Comparison of ENCODE assay signal across 1 cellular context in the genomic region with DNA sequence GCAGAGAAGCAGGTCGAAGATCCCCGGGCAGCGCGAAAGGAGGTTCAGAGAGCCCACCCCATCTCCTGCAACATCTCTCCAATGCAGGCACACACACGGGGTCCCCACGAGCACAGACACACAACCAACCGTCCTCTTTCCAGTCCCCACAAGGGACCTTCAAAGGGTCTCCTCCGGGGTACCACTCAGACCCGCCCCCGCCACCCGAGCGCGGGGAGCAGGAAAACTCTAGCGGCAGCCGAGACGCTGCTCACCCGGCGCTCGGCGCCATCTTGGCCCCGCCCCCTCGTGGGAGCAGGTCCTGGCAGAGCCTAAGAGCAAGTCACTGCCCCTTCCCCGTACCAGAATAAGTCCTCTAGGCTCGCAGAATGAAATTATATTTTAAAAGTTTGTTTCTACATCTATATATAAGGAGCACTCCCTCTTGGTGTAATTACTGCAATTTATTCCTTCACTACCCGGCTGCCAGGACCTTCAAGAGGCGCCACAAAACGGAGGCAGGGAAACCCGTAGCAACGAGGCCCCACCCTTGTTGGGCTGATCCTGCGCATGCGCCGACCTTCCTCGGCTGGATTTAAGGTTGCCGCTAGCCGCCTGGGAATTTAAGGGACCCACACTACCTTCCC.
TF ChIP-seq lines count a peak whose summit lies in the region.

CNPY4 (plus strand) TSS at position 560 of the 626 bp plus-strand sequence. CDS start 111 bp downstream, outside the sequence.
TAF6 (minus strand) TSS at position 284 of the 626 bp plus-strand sequence. CDS start 5,149 bp downstream, outside the sequence.

TF ChIP-seq in K562, 482 proteins besides CTCF, POLR2A, EP300 and RAD21 (continued from another document and continues in another):
- no peak for TF ChIP-seq ZNF280A (IDR thresholded peaks at IDR 0.05; ENCODE audit: low read depth, partially characterized antibody)
- TF ChIP-seq SETDB1 (IDR thresholded peaks at IDR 0.05; ENCODE audit: low read length) = no peak
- peak; percentile 62; the same call in 1 of the 2 replicates for TF ChIP-seq ZC3H11A (IDR thresholded peaks at IDR 0.05; ENCODE audit: low read depth, low read length)
- TF ChIP-seq, protein P1, sequence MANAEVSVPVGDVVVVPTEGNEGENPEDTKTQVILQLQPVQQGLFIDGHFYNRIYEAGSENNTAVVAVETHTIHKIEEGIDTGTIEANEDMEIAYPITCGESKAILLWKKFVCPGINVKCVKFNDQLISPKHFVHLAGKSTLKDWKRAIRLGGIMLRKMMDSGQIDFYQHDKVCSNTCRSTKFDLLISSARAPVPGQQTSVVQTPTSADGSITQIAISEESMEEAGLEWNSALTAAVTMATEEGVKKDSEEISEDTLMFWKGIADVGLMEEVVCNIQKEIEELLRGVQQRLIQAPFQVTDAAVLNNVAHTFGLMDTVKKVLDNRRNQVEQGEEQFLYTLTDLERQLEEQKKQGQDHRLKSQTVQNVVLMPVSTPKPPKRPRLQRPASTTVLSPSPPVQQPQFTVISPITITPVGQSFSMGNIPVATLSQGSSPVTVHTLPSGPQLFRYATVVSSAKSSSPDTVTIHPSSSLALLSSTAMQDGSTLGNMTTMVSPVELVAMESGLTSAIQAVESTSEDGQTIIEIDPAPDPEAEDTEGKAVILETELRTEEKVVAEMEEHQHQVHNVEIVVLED (CRISPR knock-in tag; IDR thresholded peaks at IDR 0.05) = peak; percentile 50
- TF ChIP-seq TEAD2 (tag; IDR thresholded peaks at IDR 0.05) = no peak
- peak; percentile 100 for TF ChIP-seq TAF9B (IDR thresholded peaks at IDR 0.05; ENCODE audit: partially characterized antibody)
- TF ChIP-seq PHF20 (IDR thresholded peaks at IDR 0.05; ENCODE audit: partially characterized antibody) = peak; percentile 84
- no peak for TF ChIP-seq CREBBP (IDR thresholded peaks at IDR 0.05; ENCODE audit: low read depth, low read length)
- TF ChIP-seq PHF21A (IDR thresholded peaks at IDR 0.05; ENCODE audit: borderline replicate concordance, low read depth) = peak; percentile 99
- no peak for TF ChIP-seq ZNF184 (CRISPR knock-in tag; IDR thresholded peaks at IDR 0.05)
- peak; percentile 30 for TF ChIP-seq POU5F1 (IDR thresholded peaks at IDR 0.05; ENCODE audit: borderline replicate concordance, low read depth, low read length, partially characterized antibody)
- TF ChIP-seq MIER1 (IDR thresholded peaks at IDR 0.05; ENCODE audit: low read depth) = no peak
- no peak for TF ChIP-seq NFYB (IDR thresholded peaks at IDR 0.05; ENCODE audit: extremely low read depth, insufficient read length)
- TF ChIP-seq CREB1 (IDR thresholded peaks at IDR 0.05) = 0 out of 2 replicates have a peak, but pooled peaks have one; percentile 42
- peak; percentile 57; the same call in 1 of the 2 replicates for TF ChIP-seq CREB1 (CRISPR knock-in tag; IDR thresholded peaks at IDR 0.05)
- TF ChIP-seq DNMT1 (IDR thresholded peaks at IDR 0.05) = no peak
- peak in 1 of 2 experiments; percentile 95; a peak in 2 of 4 replicates for TF ChIP-seq CSDE1 (IDR thresholded peaks at IDR 0.05)
- no peak for TF ChIP-seq ZFP36 (IDR thresholded peaks at IDR 0.05; ENCODE audit: low read depth, low read length, partially characterized antibody)
- no peak for TF ChIP-seq ZNF384 (IDR thresholded peaks at IDR 0.05; ENCODE audit: low read depth, low read length)
- no peak for TF ChIP-seq NFIX (CRISPR knock-in tag; IDR thresholded peaks at IDR 0.05; ENCODE audit: low read depth)
- TF ChIP-seq, protein P2, sequence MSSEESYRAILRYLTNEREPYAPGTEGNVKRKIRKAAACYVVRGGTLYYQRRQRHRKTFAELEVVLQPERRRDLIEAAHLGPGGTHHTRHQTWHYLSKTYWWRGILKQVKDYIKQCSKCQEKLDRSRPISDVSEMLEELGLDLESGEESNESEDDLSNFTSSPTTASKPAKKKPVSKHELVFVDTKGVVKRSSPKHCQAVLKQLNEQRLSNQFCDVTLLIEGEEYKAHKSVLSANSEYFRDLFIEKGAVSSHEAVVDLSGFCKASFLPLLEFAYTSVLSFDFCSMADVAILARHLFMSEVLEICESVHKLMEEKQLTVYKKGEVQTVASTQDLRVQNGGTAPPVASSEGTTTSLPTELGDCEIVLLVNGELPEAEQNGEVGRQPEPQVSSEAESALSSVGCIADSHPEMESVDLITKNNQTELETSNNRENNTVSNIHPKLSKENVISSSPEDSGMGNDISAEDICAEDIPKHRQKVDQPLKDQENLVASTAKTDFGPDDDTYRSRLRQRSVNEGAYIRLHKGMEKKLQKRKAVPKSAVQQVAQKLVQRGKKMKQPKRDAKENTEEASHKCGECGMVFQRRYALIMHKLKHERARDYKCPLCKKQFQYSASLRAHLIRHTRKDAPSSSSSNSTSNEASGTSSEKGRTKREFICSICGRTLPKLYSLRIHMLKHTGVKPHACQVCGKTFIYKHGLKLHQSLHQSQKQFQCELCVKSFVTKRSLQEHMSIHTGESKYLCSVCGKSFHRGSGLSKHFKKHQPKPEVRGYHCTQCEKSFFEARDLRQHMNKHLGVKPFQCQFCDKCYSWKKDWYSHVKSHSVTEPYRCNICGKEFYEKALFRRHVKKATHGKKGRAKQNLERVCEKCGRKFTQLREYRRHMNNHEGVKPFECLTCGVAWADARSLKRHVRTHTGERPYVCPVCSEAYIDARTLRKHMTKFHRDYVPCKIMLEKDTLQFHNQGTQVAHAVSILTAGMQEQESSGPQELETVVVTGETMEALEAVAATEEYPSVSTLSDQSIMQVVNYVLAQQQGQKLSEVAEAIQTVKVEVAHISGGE (CRISPR knock-in tag; IDR thresholded peaks at IDR 0.05) = no peak
- TF ChIP-seq, protein P3, sequence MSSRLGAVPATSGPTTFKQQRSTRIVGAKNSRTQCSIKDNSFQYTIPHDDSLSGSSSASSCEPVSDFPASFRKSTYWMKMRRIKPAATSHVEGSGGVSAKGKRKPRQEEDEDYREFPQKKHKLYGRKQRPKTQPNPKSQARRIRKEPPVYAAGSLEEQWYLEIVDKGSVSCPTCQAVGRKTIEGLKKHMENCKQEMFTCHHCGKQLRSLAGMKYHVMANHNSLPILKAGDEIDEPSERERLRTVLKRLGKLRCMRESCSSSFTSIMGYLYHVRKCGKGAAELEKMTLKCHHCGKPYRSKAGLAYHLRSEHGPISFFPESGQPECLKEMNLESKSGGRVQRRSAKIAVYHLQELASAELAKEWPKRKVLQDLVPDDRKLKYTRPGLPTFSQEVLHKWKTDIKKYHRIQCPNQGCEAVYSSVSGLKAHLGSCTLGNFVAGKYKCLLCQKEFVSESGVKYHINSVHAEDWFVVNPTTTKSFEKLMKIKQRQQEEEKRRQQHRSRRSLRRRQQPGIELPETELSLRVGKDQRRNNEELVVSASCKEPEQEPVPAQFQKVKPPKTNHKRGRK (tag; IDR thresholded peaks at IDR 0.05) = no peak
- TF ChIP-seq CHD7 (IDR thresholded peaks at IDR 0.05; ENCODE audit: low read depth, low read length) = no peak
- TF ChIP-seq SP2 (IDR thresholded peaks at IDR 0.05; ENCODE audit: extremely low read depth, low read depth, low read length, poor library complexity, severe bottlenecking) = no peak
- no peak for TF ChIP-seq CCAR2 (IDR thresholded peaks at IDR 0.05; ENCODE audit: low read depth, low read length)
- TF ChIP-seq MECOM (CRISPR knock-in tag; IDR thresholded peaks at IDR 0.05) = no peak
- no peak for TF ChIP-seq U2AF1 (optimal IDR thresholded peaks at IDR 0.05; ENCODE audit: low read depth, low read length)
- no peak for TF ChIP-seq HDAC6 (IDR thresholded peaks at IDR 0.05; ENCODE audit: low read depth, low read length)
- TF ChIP-seq C11orf30 (IDR thresholded peaks at IDR 0.05; ENCODE audit: low read depth) = peak; percentile 90
- TF ChIP-seq NCOA2 (IDR thresholded peaks at IDR 0.05; ENCODE audit: partially characterized antibody in 2 of 2) = no peak
- TF ChIP-seq, protein P4, sequence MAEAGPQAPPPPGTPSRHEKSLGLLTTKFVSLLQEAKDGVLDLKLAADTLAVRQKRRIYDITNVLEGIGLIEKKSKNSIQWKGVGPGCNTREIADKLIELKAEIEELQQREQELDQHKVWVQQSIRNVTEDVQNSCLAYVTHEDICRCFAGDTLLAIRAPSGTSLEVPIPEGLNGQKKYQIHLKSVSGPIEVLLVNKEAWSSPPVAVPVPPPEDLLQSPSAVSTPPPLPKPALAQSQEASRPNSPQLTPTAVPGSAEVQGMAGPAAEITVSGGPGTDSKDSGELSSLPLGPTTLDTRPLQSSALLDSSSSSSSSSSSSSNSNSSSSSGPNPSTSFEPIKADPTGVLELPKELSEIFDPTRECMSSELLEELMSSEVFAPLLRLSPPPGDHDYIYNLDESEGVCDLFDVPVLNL (CRISPR knock-in tag; IDR thresholded peaks at IDR 0.05; ENCODE audit: low read depth) = 0 out of 2 replicates have a peak, but pooled peaks have one; percentile 11
- no peak; the same call in 1 of the 2 replicates for TF ChIP-seq THRAP3 (IDR thresholded peaks at IDR 0.05; ENCODE audit: borderline replicate concordance)
- TF ChIP-seq MLX (CRISPR knock-in tag; conservative IDR thresholded peaks at IDR 0.05) = peak in 1 of 2 experiments; percentile 88; a peak in 2 of 4 replicates
- TF ChIP-seq NFE2L1 (tag; IDR thresholded peaks at IDR 0.05; ENCODE audit: borderline replicate concordance, low read depth) = no peak
- TF ChIP-seq RFX1 (IDR thresholded peaks at IDR 0.05) = peak; percentile 99
